In the genomic region with DNA sequence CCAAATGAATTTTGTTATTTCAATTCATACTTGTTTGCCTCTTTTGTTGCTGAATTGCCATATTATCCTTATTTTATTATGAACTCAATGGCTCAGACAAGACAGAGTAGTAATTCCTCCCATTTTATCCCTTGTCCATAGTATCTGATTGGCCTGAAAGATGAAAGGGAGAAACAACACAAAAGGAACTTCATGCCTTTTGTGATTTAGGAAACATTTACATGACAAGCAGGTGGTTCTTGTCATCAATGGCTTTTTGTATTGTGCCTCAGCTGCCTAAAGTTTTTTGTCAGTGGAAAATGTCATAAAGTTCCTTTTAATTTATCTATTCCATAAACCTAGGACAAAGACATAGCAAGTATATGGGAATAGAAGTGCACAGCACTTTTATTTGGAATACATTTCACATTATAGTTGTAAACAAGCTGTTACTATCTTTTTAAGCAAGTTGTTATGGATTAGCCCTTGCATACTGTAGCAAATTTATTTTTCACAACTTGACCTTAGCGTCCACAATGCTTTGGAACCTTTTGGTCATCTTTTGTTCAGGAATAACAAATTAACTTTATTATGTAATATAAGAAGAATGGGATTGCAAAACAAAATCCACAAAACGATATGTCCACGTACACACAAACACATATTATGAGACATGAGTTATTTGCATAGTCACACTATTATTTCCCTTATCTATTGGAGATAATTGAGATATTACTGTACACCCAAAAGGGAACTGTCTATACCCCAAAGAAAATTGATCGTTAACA, we compare ENCODE assay signal across 1 cellular context.
TF ChIP-seq lines count a peak whose summit lies in the region.

No MANE protein-coding gene starts in this region.

TF ChIP-seq in H1, 55 proteins besides CTCF, POLR2A, EP300 and RAD21 (continued from another document):
- no peak for TF ChIP-seq SIRT6 (IDR thresholded peaks at IDR 0.05; ENCODE audit: low read length)
- no peak for TF ChIP-seq POU5F1 (IDR thresholded peaks at IDR 0.05; ENCODE audit: low read depth, low read length)
- no peak for TF ChIP-seq CREB1 (IDR thresholded peaks at IDR 0.05)
- TF ChIP-seq NANOG (IDR thresholded peaks at IDR 0.05; ENCODE audit: insufficient read depth, low read depth, low read length, poor library complexity, severe bottlenecking): no peak
- TF ChIP-seq BCL11A (IDR thresholded peaks at IDR 0.05; ENCODE audit: low read depth in 2 of 2, low read length in 2 of 2): no peak
- TF ChIP-seq, protein P1, sequence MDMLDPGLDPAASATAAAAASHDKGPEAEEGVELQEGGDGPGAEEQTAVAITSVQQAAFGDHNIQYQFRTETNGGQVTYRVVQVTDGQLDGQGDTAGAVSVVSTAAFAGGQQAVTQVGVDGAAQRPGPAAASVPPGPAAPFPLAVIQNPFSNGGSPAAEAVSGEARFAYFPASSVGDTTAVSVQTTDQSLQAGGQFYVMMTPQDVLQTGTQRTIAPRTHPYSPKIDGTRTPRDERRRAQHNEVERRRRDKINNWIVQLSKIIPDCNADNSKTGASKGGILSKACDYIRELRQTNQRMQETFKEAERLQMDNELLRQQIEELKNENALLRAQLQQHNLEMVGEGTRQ (IDR thresholded peaks at IDR 0.05; ENCODE audit: low read length): no peak
